ENCODE assay signal across 8 cellular contexts in the genomic region with DNA sequence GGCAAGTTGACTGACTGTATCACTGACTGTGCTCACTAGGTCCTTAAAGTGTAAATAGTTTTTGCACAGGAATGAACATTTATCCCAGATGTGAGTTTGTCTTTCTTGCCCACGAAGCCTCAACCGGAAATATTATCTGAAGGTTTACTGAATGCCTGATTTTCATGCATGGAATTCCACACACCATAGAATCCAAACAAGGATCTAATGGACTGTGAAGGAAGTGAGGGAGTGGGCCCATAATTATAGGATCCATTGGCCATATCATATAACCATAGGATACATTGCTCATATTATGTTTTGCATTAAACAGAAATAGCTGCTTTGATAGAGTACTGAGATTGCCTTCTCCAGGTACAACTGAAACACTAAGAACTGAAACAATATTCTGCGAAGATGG.
"Had no signal": no experiment of that assay in that cellular context is flagged by ENCODE, and none has a peak within 500 bp of the region (broad histone marks: within the 10 kb centered on the region; RNA-seq: fewer than 3 reads in every experiment).

No MANE protein-coding gene starts in this region.

- ATAC-seq: HCT116 had no signal

- H3K27ac Mint-ChIP-seq: HFFc6 had no signal

- DNase-seq: GM23248, GOT3, H7, HFFc6, IMR-90, KBM-7 had no signal

- H3K4me1 ChIP-seq: HAP-1 had no signal

- H3K27ac ChIP-seq: GM23248 had no signal

- H3K4me3 Mint-ChIP-seq: HFFc6 had no signal

- H2AFZ ChIP-seq: GM23248 had no signal

- H3K4me3 ChIP-seq: GM23248, HAP-1 had no signal

- H3K36me3 ChIP-seq: HAP-1 had no signal

- H3K9me3 ChIP-seq: HAP-1 had no signal
